In genomic region chr3:39505866-39506738, GRCh38 we compare ENCODE assay signal across 27 cellular contexts. TPM values are rescaled to one million over a fixed set of nuclear protein-coding genes. Genes with fewer than 3 reads are reported as not detected.
DNase-seq lines count a peak whose midpoint lies in the region; TF ChIP-seq lines count a peak whose summit lies in the region.
"Had no signal": no experiment of that assay in that cellular context is flagged by ENCODE, and none has a peak within 500 bp of the region (broad histone marks: within the 10 kb centered on the region; RNA-seq: fewer than 3 reads in every experiment).

No MANE protein-coding gene starts in this region.

- H4K8ac ChIP-seq in mesendoderm (ENCODE audit: low read depth, low read length): no peak overlapping the region

- no peaks in the 10 kb centered on the region for H3K36me3 Mint-ChIP-seq in HFFc6 (ENCODE audit: low read depth)
- H3K36me3 Mint-ChIP-seq: activated CD4-positive, alpha-beta memory T cell treated with anti-CD3 and anti-CD28 coated beads for 36 hours; activated naive CD4-positive, alpha-beta T cell treated with anti-CD3 and anti-CD28 coated beads, Interleukin-2, amount 10 ng/mL, durations not matched to agents 7 days and 5 days had no signal

- no peaks in the 10 kb centered on the region for H3K79me1 ChIP-seq in mesendoderm (ENCODE audit: low read length)

- peak overlapping the region; percentile 76 for H3K56ac ChIP-seq in mesendoderm (ENCODE audit: low read length)

- peaks cover 22% of the 10 kb centered on the region for H3K27me3 Mint-ChIP-seq in HFFc6 (ENCODE audit: insufficient read depth)

- H2BK5ac ChIP-seq in mesendoderm (ENCODE audit: low read length): peak overlapping the region; percentile 90

- H4K5ac ChIP-seq in mesendoderm (ENCODE audit: low read length): no peak overlapping the region

- no peak overlapping the region for H2BK120ac ChIP-seq in mesendoderm (ENCODE audit: low read depth, low read length)

- peak overlapping the region; percentile 28 for H3K9ac ChIP-seq in mesendoderm (ENCODE audit: low read length)

- H3K4me3 Mint-ChIP-seq in HFFc6: no peak overlapping the region
- H3K4me3 Mint-ChIP-seq: activated CD4-positive, alpha-beta memory T cell treated with anti-CD3 and anti-CD28 coated beads for 36 hours; activated naive CD4-positive, alpha-beta T cell treated with anti-CD3 and anti-CD28 coated beads, Interleukin-2, amount 10 ng/mL, durations not matched to agents 7 days and 5 days; activated T-helper 1 cell treated with anti-CD3 and anti-CD28 coated beads, Interleukin-12 subunit alpha, Interleukin-12 subunit beta, Interleukin-2, Interleukin-4 antibody, amounts not matched to agents 30 ng/mL and 10 ng/mL and 1 ng/mL, durations not matched to agents 14 hours and 24 hours and 36 hours; nephron had no signal

- H2AK5ac ChIP-seq in mesendoderm (ENCODE audit: low read length): peak overlapping the region; percentile 90

- no peaks in the 10 kb centered on the region for H3K27me3 ChIP-seq in mesendoderm (ENCODE audit: insufficient read depth, low read length, poor library complexity)
- H3K27me3 ChIP-seq: ascending aorta had no signal

- DNase-seq in ELF-1 (ENCODE audit: low read depth, low spot score): peak; percentile 27
- peak; percentile 4 for DNase-seq in NCI-H226
- peak; percentile 97 for DNase-seq in mesendoderm
- no peak for DNase-seq in activated CD4-positive, alpha-beta T cell treated with anti-CD3 and anti-CD28 coated beads, Interleukin-2, amount 50 U/mL, for 4 hours
- no peak for DNase-seq in HFFc6
- no peak for DNase-seq in NCI-H146 treated with DMSO at 0.1 percent for 48 hours (lab: John Stamatoyannopoulos, UW; ENCODE audit: unreplicated experiment)
- DNase-seq: activated CD4-positive, alpha-beta memory T cell treated with anti-CD3 and anti-CD28 coated beads for 36 hours; activated CD8-positive, alpha-beta memory T cell treated with anti-CD3 and anti-CD28 coated beads, Interleukin-2, amount 50 U/mL, for 4 hours; activated naive CD4-positive, alpha-beta T cell treated with anti-CD3 and anti-CD28 coated beads, Interleukin-2, amount 10 ng/mL, durations not matched to agents 7 days and 5 days; DND-41; head of caudate nucleus; NCI-H1105; NCI-H2029; NCI-H345; NCI-H748 treated with DMSO at 0.1 percent for 48 hours; small intestine; trophoblast cell had no signal

- H3K79me2 ChIP-seq in mesendoderm (ENCODE audit: control insufficient read depth, insufficient read depth, low read length): no peaks in the 10 kb centered on the region

- no peak overlapping the region for H3K23ac ChIP-seq in mesendoderm (ENCODE audit: low read length)

- H3K27ac ChIP-seq in cingulate gyrus (ENCODE audit: low read depth, low read length) (peak overlapping the region; percentile 8), mesendoderm (ENCODE audit: low read depth, low read length) (peak overlapping the region; percentile 66)
- H3K27ac ChIP-seq: ascending aorta, epithelial cell of prostate, SJSA1 had no signal

- TF ChIP-seq CTCF in HFFc6 (IDR thresholded peaks at IDR 0.05): no peak

- no peak overlapping the region for H3K4me3 ChIP-seq in mesendoderm (ENCODE audit: low read length)
- H3K4me3 ChIP-seq: ascending aorta, lung, SJSA1 had no signal

- peaks cover 17% of the 10 kb centered on the region for H3K4me1 ChIP-seq in mesendoderm (ENCODE audit: control insufficient read depth, low read depth, low read length)
- H3K4me1 ChIP-seq: ascending aorta, SJSA1 had no signal

- H3K4me2 ChIP-seq in mesendoderm (ENCODE audit: low read length): peak overlapping the region; percentile 11

- no CpG with 5 or more reads among the region's 12 CpGs for WGBS in mesendoderm (ENCODE audit: extremely low coverage, insufficient coverage, low lambda C conversion rate)

- H3K36me3 ChIP-seq in mesendoderm (ENCODE audit: control insufficient read depth, insufficient read depth, low read length): no peaks in the 10 kb centered on the region
- H3K36me3 ChIP-seq: ascending aorta, SJSA1 had no signal

- no peaks in the 10 kb centered on the region for H3K4me1 Mint-ChIP-seq in HFFc6 (ENCODE audit: low read depth)
- H3K4me1 Mint-ChIP-seq: activated naive CD4-positive, alpha-beta T cell treated with anti-CD3 and anti-CD28 coated beads, Interleukin-2, amount 10 ng/mL, durations not matched to agents 7 days and 5 days; nephron had no signal

- H2BK15ac ChIP-seq in mesendoderm (replicated peaks; ENCODE audit: low read depth): no peak overlapping the region

- H3K27ac Mint-ChIP-seq in HFFc6: no peak overlapping the region
- H3K27ac Mint-ChIP-seq: activated CD4-positive, alpha-beta memory T cell treated with anti-CD3 and anti-CD28 coated beads for 36 hours; activated naive CD4-positive, alpha-beta T cell treated with anti-CD3 and anti-CD28 coated beads, Interleukin-2, amount 10 ng/mL, durations not matched to agents 7 days and 5 days; activated T-helper 1 cell treated with anti-CD3 and anti-CD28 coated beads, Interleukin-12 subunit alpha, Interleukin-12 subunit beta, Interleukin-2, Interleukin-4 antibody, amounts not matched to agents 30 ng/mL and 10 ng/mL and 1 ng/mL, durations not matched to agents 14 hours and 24 hours and 36 hours; nephron had no signal

- no peaks in the 10 kb centered on the region for H3K9me3 Mint-ChIP-seq in HFFc6
- H3K9me3 Mint-ChIP-seq: activated CD4-positive, alpha-beta memory T cell treated with anti-CD3 and anti-CD28 coated beads for 36 hours; activated naive CD4-positive, alpha-beta T cell treated with anti-CD3 and anti-CD28 coated beads, Interleukin-2, amount 10 ng/mL, durations not matched to agents 7 days and 5 days; activated T-helper 1 cell treated with anti-CD3 and anti-CD28 coated beads, Interleukin-12 subunit alpha, Interleukin-12 subunit beta, Interleukin-2, Interleukin-4 antibody, amounts not matched to agents 30 ng/mL and 10 ng/mL and 1 ng/mL, durations not matched to agents 14 hours and 24 hours and 36 hours; nephron had no signal

- H3K4ac ChIP-seq in mesendoderm (ENCODE audit: low read depth, low read length): peak overlapping the region; percentile 56

- H3K18ac ChIP-seq in mesendoderm (ENCODE audit: low read length): peak overlapping the region; percentile 60

RNA-seq across cellular contexts. Expression of gene MOBP, which starts 38.6 kb away (rescaled TPM):
- 0.15 TPM for polyA plus RNA-seq in mesendoderm (2013, experiment 1 of 2)
- polyA plus RNA-seq in mesendoderm (2013, experiment 2 of 2): 0.22 TPM
- total RNA-seq in HFFc6 (2021; fragmentation: NEBNext Ultra II Directional; extraction: Animal tissue kit (Norgen Biotek cat#: 25700)): not detected
- total RNA-seq: activated CD4-positive, alpha-beta memory T cell treated with anti-CD3 and anti-CD28 coated beads for 36 hours; activated T-helper 1 cell treated with anti-CD3 and anti-CD28 coated beads, Interleukin-12 subunit alpha, Interleukin-12 subunit beta, Interleukin-2, Interleukin-4 antibody, amounts not matched to agents 30 ng/mL and 10 ng/mL and 1 ng/mL, durations not matched to agents 14 hours and 24 hours and 36 hours; ascending aorta; fibroblast of villous mesenchyme; osteocyte; renal cortical epithelial cell; SJSA1 had no signal

Comparison
In these comparisons a context has a peak if more than half of its experiments do, and no peak if none do; other contexts are left out.
1. DNase-seq: peak in ELF-1 (single experiment), NCI-H226 (single experiment) and mesendoderm (single experiment); none in activated CD4-positive, alpha-beta T cell treated with anti-CD3 and anti-CD28 coated beads, Interleukin-2, amount 50 U/mL, for 4 hours (0 of 2), HFFc6 (single experiment) and NCI-H146 treated with DMSO at 0.1 percent for 48 hours (single experiment).